In genomic region chr7:92889081-92889480, GRCh38 we compare ENCODE assay signal across 27 cellular contexts.
"Had no signal": no experiment of that assay in that cellular context is flagged by ENCODE, and none has a peak within 500 bp of the region (broad histone marks: within the 10 kb centered on the region; RNA-seq: fewer than 3 reads in every experiment).

No MANE protein-coding gene starts in this region.

- H3K9me3 ChIP-seq: lower lobe of right lung, ovary, right lobe of liver, suprapubic skin, upper lobe of right lung had no signal

- FAIRE-seq: urothelium cell line had no signal

- H3K27me3 ChIP-seq: heart right ventricle, hepatocyte, left lung, neural progenitor cell, ovary, right atrium auricular region, right lobe of liver, suprapubic skin, tibial artery, upper lobe of right lung had no signal

- H3K9ac ChIP-seq: neural progenitor cell had no signal

- H2AFZ ChIP-seq: hepatocyte, neural progenitor cell had no signal

- H3K36me3 ChIP-seq: heart right ventricle, left lung, lower lobe of right lung, neural progenitor cell, ovary, right atrium auricular region, right lobe of liver, suprapubic skin, thoracic aorta, tibial artery, upper lobe of right lung had no signal

- H3K27ac ChIP-seq: heart right ventricle, hepatocyte, left lung, lower lobe of right lung, neural progenitor cell, ovary, right atrium auricular region, right lobe of liver, suprapubic skin, thoracic aorta, tibial artery, upper lobe of right lung had no signal

- H3K4me2 ChIP-seq: hepatocyte, neural progenitor cell, smooth muscle cell had no signal

- H3K4me3 ChIP-seq: heart right ventricle, hepatocyte, left lung, lower lobe of right lung, neural progenitor cell, ovary, right atrium auricular region, right lobe of liver, smooth muscle cell, suprapubic skin, thoracic aorta, tibial artery, upper lobe of right lung had no signal

- DNase-seq: heart right ventricle; islet precursor cell; kidney glomerular epithelial cell; left cardiac atrium; lower lobe of right lung; mammary epithelial cell; mesendoderm; naive B cell; natural killer cell; nephron progenitor cell; ovary; stimulated activated CD4-positive, alpha-beta T cell treated with anti-CD3 and anti-CD28 coated beads, Interleukin-1b, Interleukin-23, amount 100 ng/mL, for 48 hours; stimulated activated CD4-positive, alpha-beta T cell treated with anti-CD3 and anti-CD28 coated beads, Interleukin-2, amount 100 ng/mL, for 48 hours; stimulated activated naive CD4-positive, alpha-beta T cell; tibial artery; trophoblast cell; upper lobe of right lung had no signal

- ATAC-seq: heart right ventricle; left cardiac atrium; left lung; lower lobe of right lung; natural killer cell; right lobe of liver; stimulated activated effector memory CD8-positive, alpha-beta T cell treated with anti-CD3 and anti-CD28 coated beads, Interleukin-12 subunit alpha, Interleukin-12 subunit beta, amount 100 ng/mL, for 72 hours; upper lobe of right lung had no signal

- H3K4me1 ChIP-seq: heart right ventricle, left lung, lower lobe of right lung, neural progenitor cell, right atrium auricular region, right lobe of liver, suprapubic skin, tibial artery, upper lobe of right lung had no signal
